Comparison of ENCODE assay signal across 6 cellular contexts in the genomic region with DNA sequence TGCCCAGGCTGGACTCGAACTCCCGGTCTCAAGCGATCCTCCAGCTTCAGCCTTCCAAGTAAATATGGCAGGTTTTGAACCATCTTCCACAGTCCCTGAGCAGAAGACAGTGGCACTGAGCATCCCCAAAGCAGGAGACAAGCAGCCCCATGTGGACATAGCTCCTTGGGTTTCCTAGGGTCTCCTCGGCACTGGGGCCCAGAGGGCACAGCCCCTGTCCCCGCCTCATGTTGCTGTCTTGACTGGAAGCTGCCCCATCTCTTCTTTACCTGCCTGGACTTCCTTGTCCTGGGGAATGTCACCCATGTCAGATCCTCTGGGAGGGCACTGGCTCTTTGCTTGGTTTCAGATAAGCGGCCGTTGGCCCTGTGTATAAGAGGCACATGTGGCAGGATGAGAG.
"Had no signal": no experiment of that assay in that cellular context is flagged by ENCODE, and none has a peak within 500 bp of the region (broad histone marks: within the 10 kb centered on the region; RNA-seq: fewer than 3 reads in every experiment).

No MANE protein-coding gene starts in this region.

- DNase-seq: H9, HCEC 1CT, HFFc6, KBM-7 had no signal

- H3K4me3 ChIP-seq: GM23338 had no signal

- H3K4me2 ChIP-seq: GM23338 had no signal

- H3K4me3 Mint-ChIP-seq: GM23338, H9, HFFc6, IgD-negative memory B cell had no signal

- H3K36me3 Mint-ChIP-seq: IgD-negative memory B cell had no signal

- H3K27ac Mint-ChIP-seq: GM23338, H9, HFFc6, IgD-negative memory B cell had no signal

- H2AFZ ChIP-seq: GM23338 had no signal

- H3K9me3 Mint-ChIP-seq: GM23338, H9, IgD-negative memory B cell had no signal

- ATAC-seq: GM23338 had no signal
